10 cellular contexts compared by ENCODE assay signal in the genomic region with DNA sequence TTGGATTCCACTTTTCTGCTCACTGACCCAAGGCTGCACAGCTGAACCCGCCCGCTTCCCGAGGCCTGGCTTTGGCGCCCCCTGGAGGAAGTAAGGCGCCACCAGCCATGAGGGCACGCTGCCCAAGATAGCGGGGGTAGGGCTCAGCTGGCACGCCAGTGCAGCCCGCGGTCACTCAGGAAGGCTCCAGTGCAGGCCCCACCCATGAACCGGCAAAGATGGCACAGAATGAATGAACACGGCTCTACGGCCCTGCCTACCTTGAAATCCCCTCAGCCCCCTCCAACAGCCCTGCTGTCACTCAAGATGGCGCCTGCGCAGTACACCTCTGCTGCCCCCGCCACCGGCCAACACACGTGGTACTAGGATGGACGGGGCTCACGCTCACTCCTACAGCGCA. TPM values are rescaled to one million over a fixed set of nuclear protein-coding genes. Genes with fewer than 3 reads are reported as not detected.
DNase-seq lines count a peak whose midpoint lies in the region; ATAC-seq and TF ChIP-seq lines count a peak whose summit lies in the region.
"Had no signal": no experiment of that assay in that cellular context is flagged by ENCODE, and none has a peak within 500 bp of the region (broad histone marks: within the 10 kb centered on the region; RNA-seq: fewer than 3 reads in every experiment).

No MANE protein-coding gene starts in this region.

- ATAC-seq in foreskin keratinocyte (peak; percentile 3), omental fat pad (ENCODE audit: low FRiP score) (peak; percentile 36), GM18511 (IDR thresholded peaks at IDR 0.05; ENCODE audit: unreplicated experiment) (no peak), GM19324 (IDR thresholded peaks at IDR 0.05; ENCODE audit: low FRiP score, unreplicated experiment) (no peak), HG02870 (IDR thresholded peaks at IDR 0.05; ENCODE audit: unreplicated experiment) (no peak)

- no peak overlapping the region for H3K27ac ChIP-seq in foreskin keratinocyte
- H3K27ac ChIP-seq: SK-N-MC had no signal

- DNase-seq in CD1c-positive myeloid dendritic cell (ENCODE audit: extremely low spot score) (peak; percentile 50), OCI-M2 (lab: John Stamatoyannopoulos, UW; ENCODE audit: unreplicated experiment) (peak; percentile 87), foreskin keratinocyte (no peak), omental fat pad (ENCODE audit: low spot score) (peak; percentile 37), NOMO-1 treated with DMSO at 0.1 percent for 48 hours (lab: John Stamatoyannopoulos, UW; ENCODE audit: unreplicated experiment) (no peak)

- TF ChIP-seq CTCF in foreskin keratinocyte (conservative IDR thresholded peaks at IDR 0.05) (peak; percentile 39), omental fat pad (IDR thresholded peaks at IDR 0.05) (peak in 1 of 3 donors; percentile 52)

- peaks cover 9% of the 10 kb centered on the region for H3K27me3 ChIP-seq in foreskin keratinocyte

- no peaks in the 10 kb centered on the region for H3K4me1 ChIP-seq in foreskin keratinocyte

RNA-seq across cellular contexts. Expression of a gene that starts 3.0 kb away (rescaled TPM):
- 0.39 and 1.2 TPM in 2 replicates for total RNA-seq in foreskin keratinocyte
- 0.06 and 0.07 TPM in 2 replicates for polyA plus RNA-seq in foreskin keratinocyte
- 1 to 10 TPM; 6.5 to 8.8 (median 7.3) TPM for total RNA-seq in omental fat pad

RNA-seq across cellular contexts. Expression of a gene that starts 3.0 kb away (rescaled TPM):
- not detected in 2 replicates for total RNA-seq in foreskin keratinocyte
- not detected in 2 replicates for polyA plus RNA-seq in foreskin keratinocyte
- total RNA-seq in omental fat pad = under 1 TPM in 2 of 4 donors, not detected in 2; 0.36 to 0.88 TPM
- total RNA-seq: dermis microvascular lymphatic vessel endothelial cell had no signal

Comparison
In these comparisons a context has a peak if more than half of its experiments do, and no peak if none do; other contexts are left out.
1. DNase-seq: peak in CD1c-positive myeloid dendritic cell (single experiment), OCI-M2 (single experiment) and omental fat pad (single experiment); none in foreskin keratinocyte (0 of 2) and NOMO-1 treated with DMSO at 0.1 percent for 48 hours (single experiment).
2. ATAC-seq: peak in foreskin keratinocyte (single experiment) and omental fat pad (single experiment); none in GM18511 (single experiment), GM19324 (single experiment) and HG02870 (single experiment).